Comparison of ENCODE assay signal across 8 cellular contexts in the genomic region with DNA sequence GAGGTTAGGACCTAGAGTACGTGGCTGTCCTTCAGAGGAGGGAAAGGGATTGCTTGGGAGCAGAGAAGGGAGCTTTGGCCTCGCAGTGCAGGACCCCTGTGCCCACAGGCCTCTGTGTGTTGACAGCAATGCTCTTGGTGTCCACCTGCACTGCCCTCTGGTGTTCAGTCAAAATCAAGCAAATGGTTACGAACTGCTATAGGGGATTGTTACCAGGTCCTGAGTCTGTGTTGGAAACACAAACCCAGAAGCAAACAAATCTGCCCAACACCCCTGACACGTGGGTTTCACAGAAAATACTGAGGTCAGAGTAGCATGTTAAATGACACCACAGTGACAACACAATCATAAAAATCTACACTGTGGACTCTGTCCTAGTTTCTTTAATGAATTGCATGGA.
A peak's percentile ranks its signal among the peaks of the same experiment; 100 is the strongest.
DNase-seq lines count a peak whose midpoint lies in the region; TF ChIP-seq lines count a peak whose summit lies in the region.
"Not testable (repeated sequence)": the region's sequence is repeated elsewhere in the genome, so short reads cannot be mapped to it uniquely, and the experiment has no call there.

No MANE protein-coding gene starts in this region.

- not testable (repeated sequence) for H3K27ac Mint-ChIP-seq in progenitor cell of endocrine pancreas

- H3K9me3 ChIP-seq in BE2C; OCI-LY3 (ENCODE audit: insufficient read depth, low read length); adipocyte (ENCODE audit: control insufficient read depth, low read length): not testable (repeated sequence)

- DNase-seq in BE2C (peak; percentile 33), ELR (ENCODE audit: low read depth) (peak; percentile 7), HT-29 (ENCODE audit: low spot score) (peak; percentile 0), adipocyte (ENCODE audit: low read depth) (peak; percentile 24), ecto neural progenitor cell (ENCODE audit: low spot score) (peak; percentile 45), iris pigment epithelial cell (ENCODE audit: low read depth) (peak; percentile 8)
- not testable (repeated sequence) for DNase-seq in progenitor cell of endocrine pancreas (ENCODE audit: low spot score, unreplicated experiment)

- not testable (repeated sequence) for H4K20me1 ChIP-seq in OCI-LY3 (ENCODE audit: insufficient read depth, low read length)

- H3K36me3 ChIP-seq in BE2C; OCI-LY3 (replicated peaks; ENCODE audit: low read depth, low read length); adipocyte (ENCODE audit: control insufficient read depth, insufficient read depth, low read length, severe bottlenecking): not testable (repeated sequence)

- H3K27me3 Mint-ChIP-seq in progenitor cell of endocrine pancreas, result not testable (repeated sequence)

- not testable (repeated sequence) for H3K9ac ChIP-seq in OCI-LY3 (ENCODE audit: low read length); adipocyte (ENCODE audit: low read length)

- not testable (repeated sequence) for H3K9me3 Mint-ChIP-seq in progenitor cell of endocrine pancreas (ENCODE audit: low read depth)

- not testable (repeated sequence) for H2AFZ ChIP-seq in OCI-LY3 (ENCODE audit: low read depth, low read length)

- not testable (repeated sequence) for H3K79me2 ChIP-seq in OCI-LY3 (ENCODE audit: low read length)

- not testable (repeated sequence) for H3K27ac ChIP-seq in OCI-LY3 (ENCODE audit: low read length)

- not testable (repeated sequence) for H3K27me3 ChIP-seq in BE2C; OCI-LY3 (ENCODE audit: low read depth, low read length); adipocyte (replicated peaks; ENCODE audit: control insufficient read depth, insufficient read depth, low read length)

- not testable (repeated sequence) for H3K4me3 Mint-ChIP-seq in progenitor cell of endocrine pancreas (ENCODE audit: low read depth)

- H3K4me1 Mint-ChIP-seq in progenitor cell of endocrine pancreas (ENCODE audit: low read depth), result not testable (repeated sequence)

- H3K4me3 ChIP-seq in BE2C (ENCODE audit: low read depth, low read length); OCI-LY3 (ENCODE audit: low read length); adipocyte (ENCODE audit: low read length): not testable (repeated sequence)

- not testable (repeated sequence) for H3K4me1 ChIP-seq in BE2C; OCI-LY3 (ENCODE audit: low read length); adipocyte (ENCODE audit: control insufficient read depth, insufficient read depth, low read length)

- H3K36me3 Mint-ChIP-seq in progenitor cell of endocrine pancreas (ENCODE audit: insufficient read depth), result not testable (repeated sequence)

- TF ChIP-seq CTCF in BE2C (IDR thresholded peaks at IDR 0.05; ENCODE audit: low read depth, low read length), result peak; percentile 43
- peak; percentile 14; the same call in 1 of the 2 replicates for TF ChIP-seq CTCF in OCI-LY3 (IDR thresholded peaks at IDR 0.05; ENCODE audit: low read depth, low read length)
- TF ChIP-seq CTCF in progenitor cell of endocrine pancreas (IDR thresholded peaks at IDR 0.05; ENCODE audit: unreplicated experiment), result peak; percentile 58

- H3K4me2 ChIP-seq in OCI-LY3 (ENCODE audit: low read length), result not testable (repeated sequence)
